ENCODE assay signal across 13 cellular contexts in genomic region chr11:112785104-112785503, GRCh38.
DNase-seq lines count a peak whose midpoint lies in the region; ATAC-seq, FAIRE-seq and TF ChIP-seq lines count a peak whose summit lies in the region.
"Had no signal": no experiment of that assay in that cellular context is flagged by ENCODE, and none has a peak within 500 bp of the region (broad histone marks: within the 10 kb centered on the region; RNA-seq: fewer than 3 reads in every experiment).

No MANE protein-coding gene starts in this region.

- H3K27ac ChIP-seq in ascending aorta = peak overlapping the region; percentile 73 to 83
- peak overlapping the region; percentile 59 for H3K27ac ChIP-seq in skeletal muscle tissue (ENCODE audit: low read depth, low read length)
- H3K27ac ChIP-seq in kidney (ENCODE audit: low read depth in 2 of 2, low read length in 2 of 2) = no peak overlapping the region

- H3K4me3 ChIP-seq in ascending aorta = peak overlapping the region; percentile 16 to 43
- H3K4me3 ChIP-seq in skeletal muscle tissue (ENCODE audit: low read length in 3 of 3) = peak overlapping the region in 2 of 3 donors; percentile 7 to 37
- no peak overlapping the region for H3K4me3 ChIP-seq in kidney (ENCODE audit: low read length in 2 of 2)

- H3K9ac ChIP-seq in skeletal muscle tissue (ENCODE audit: low read depth in 1 of 3, low read length in 3 of 3) (no peak overlapping the region), kidney (ENCODE audit: low read length in 2 of 2) (no peak overlapping the region)

- DNase-seq in H4 (ENCODE audit: low spot score) (peak; percentile 50), ascending aorta (ENCODE audit: low spot score in 2 of 2) (no peak), left cardiac atrium (no peak), ureter (ENCODE audit: low spot score) (no peak), germinal center (ENCODE audit: low spot score) (no peak), kidney (no peak)
- DNase-seq in activated CD4-positive, CD25-positive, alpha-beta regulatory T cell (lab: John Stamatoyannopoulos, UW) = no peak
- DNase-seq: activated T-cell treated with anti-CD3 and anti-CD28 coated beads, Interleukin-2, amount 50 U/mL, for 4 hours; KG1 had no signal

- H3K36me3 ChIP-seq in ascending aorta (no peaks in the 10 kb centered on the region), skeletal muscle tissue (ENCODE audit: control insufficient read depth in 3 of 3, insufficient read depth in 3 of 3, low read length in 3 of 3) (no peaks in the 10 kb centered on the region), kidney (ENCODE audit: control insufficient read depth in 1 of 2, insufficient read depth in 2 of 2, low read length in 2 of 2) (no peaks in the 10 kb centered on the region)

- no peak for FAIRE-seq in kidney (lab: Jason Lieb, UNC)
- FAIRE-seq: colon, GM12891 had no signal

- TF ChIP-seq CTCF in ascending aorta (IDR thresholded peaks at IDR 0.05) (no peak), kidney (IDR thresholded peaks at IDR 0.05; ENCODE audit: borderline replicate concordance, extremely low read depth, insufficient read depth) (no peak)

- H3K9me3 ChIP-seq in ascending aorta (no peaks in the 10 kb centered on the region), skeletal muscle tissue (ENCODE audit: control insufficient read depth in 3 of 3, low read length in 3 of 3) (no peaks in the 10 kb centered on the region), kidney (ENCODE audit: control insufficient read depth in 1 of 2, low read length in 2 of 2) (no peaks in the 10 kb centered on the region)

- peak; percentile 59 to 64 for ATAC-seq in left cardiac atrium
- ATAC-seq: activated T-cell treated with anti-CD3 and anti-CD28 coated beads, Interleukin-2, amount 50 U/mL, for 4 hours; HCT116 had no signal

- H3K27me3 ChIP-seq in ascending aorta (no peaks in the 10 kb centered on the region), skeletal muscle tissue (ENCODE audit: control insufficient read depth in 3 of 3, insufficient read depth in 3 of 3, low read length in 3 of 3) (peaks cover 0 to 11% (median 8%) of the 10 kb centered on the region in 3 donors)

- H3K4me1 ChIP-seq in ascending aorta (peaks cover 11 to 33% of the 10 kb centered on the region in 2 donors), skeletal muscle tissue (ENCODE audit: control insufficient read depth in 3 of 3, insufficient read depth in 3 of 3, low read length in 3 of 3) (peaks cover 17 to 25% (median 21%) of the 10 kb centered on the region in 3 donors), kidney (ENCODE audit: control insufficient read depth in 1 of 2, insufficient read depth in 1 of 2, low read depth in 1 of 2, low read length in 2 of 2) (no peaks in the 10 kb centered on the region)

- intact Hi-C loops in ascending aorta (cut with DNase I) = loop anchor here (1.0 kb wide), 1 partner anchor 9 kb away; no protein-coding TSS in a partner anchor
- intact Hi-C loops in left cardiac atrium (cut with DNase I) = loop anchor here in 1 of 2 donors (10.0 kb wide), 2 partner anchors 130 to 160 kb away; no protein-coding TSS in a partner anchor
- intact Hi-C loops in kidney (cut with DNase I) = no loop called here

Comparison
In these comparisons a context has a peak if more than half of its experiments do, and no peak if none do; other contexts are left out.
1. H3K27ac ChIP-seq: peak in ascending aorta (2 of 2) and skeletal muscle tissue (single experiment); none in kidney (0 of 2).
2. H3K4me3 ChIP-seq: peak in ascending aorta (2 of 2) and skeletal muscle tissue (2 of 3); none in kidney (0 of 2).